Comparison of ENCODE assay signal across 11 cellular contexts in genomic region chr12:46944104-46944503, GRCh38.
DNase-seq lines count a peak whose midpoint lies in the region; ATAC-seq and TF ChIP-seq lines count a peak whose summit lies in the region.
"Had no signal": no experiment of that assay in that cellular context is flagged by ENCODE, and none has a peak within 500 bp of the region (broad histone marks: within the 10 kb centered on the region; RNA-seq: fewer than 3 reads in every experiment).

No MANE protein-coding gene starts in this region.

- H3K27me3 Mint-ChIP-seq in immature natural killer cell (ENCODE audit: low read depth in 3 of 3): peaks cover 2 to 6% (median 2%) of the 10 kb centered on the region in 3 donors

- CTCF ChIA-PET in A673 (lab: Charles Lee): interaction anchor here (1.4 kb wide), 1 partner anchor 40 kb away, joined by 8 read pairs; no protein-coding TSS in a partner anchor

- TF ChIP-seq POLR2A in spleen (IDR thresholded peaks at IDR 0.05): no peak

- TF ChIP-seq CTCF in A673 (conservative IDR thresholded peaks at IDR 0.05; ENCODE audit: low read depth, low read length) (peak; percentile 46), foreskin keratinocyte (conservative IDR thresholded peaks at IDR 0.05) (peak; percentile 63), spleen (IDR thresholded peaks at IDR 0.05 in 8 of 11, conservative IDR thresholded peaks at IDR 0.05 in 3 of 11) (no peak)

- intact Hi-C loops in A673 (cut with micrococcal nuclease; ENCODE audit: unreplicated experiment) (no loop called here), spleen (cut with DNase I; ENCODE audit: low total_unique reads) (no loop called here)

- peak; percentile 66 for ATAC-seq in foreskin keratinocyte

- H3K4me3 ChIP-seq in A673 (ENCODE audit: low read depth, low read length, poor library complexity, severe bottlenecking): no peak overlapping the region
- H3K4me3 ChIP-seq in SJSA1: no peak overlapping the region
- no peak overlapping the region for H3K4me3 ChIP-seq in spleen

- BruUV-seq in A673 (replicated peaks; lab: Mats Ljungman, UMichigan): no TSS peak

- H3K4me1 ChIP-seq in A673 (ENCODE audit: insufficient read depth, low read length, poor library complexity, severe bottlenecking) (peaks cover 44% of the 10 kb centered on the region), SJSA1 (replicated peaks) (peaks cover 61% of the 10 kb centered on the region), foreskin keratinocyte (peaks cover 28% of the 10 kb centered on the region), spleen (no peaks in the 10 kb centered on the region)

- H3K4me1 Mint-ChIP-seq in immature natural killer cell: no peaks in the 10 kb centered on the region

- no peak overlapping the region for H3K4me3 Mint-ChIP-seq in immature natural killer cell

- no peak overlapping the region for H3K27ac ChIP-seq in A673 (ENCODE audit: low read depth, low read length, poor library complexity, severe bottlenecking)
- peak overlapping the region; percentile 38 for H3K27ac ChIP-seq in SJSA1
- H3K27ac ChIP-seq in foreskin keratinocyte: no peak overlapping the region
- no peak overlapping the region for H3K27ac ChIP-seq in spleen

- H3K36me3 Mint-ChIP-seq in immature natural killer cell: no peaks in the 10 kb centered on the region

- no peaks in the 10 kb centered on the region for H3K9me3 Mint-ChIP-seq in immature natural killer cell

- no peaks in the 10 kb centered on the region for H3K36me3 ChIP-seq in A673 (ENCODE audit: insufficient read depth, low read length, poor library complexity, severe bottlenecking)
- H3K36me3 ChIP-seq in SJSA1: no peaks in the 10 kb centered on the region
- H3K36me3 ChIP-seq in spleen: no peaks in the 10 kb centered on the region

- POLR2A ChIA-PET in A673 (lab: Charles Lee; ENCODE audit: low non-redundant PET): interaction anchor here (0.7 kb wide), 1 partner anchor 176 kb away, joined by 3 read pairs; no protein-coding TSS in a partner anchor

- peak; percentile 73 for DNase-seq in A673 (ENCODE audit: low spot score)
- DNase-seq in HCEC 1CT: peak; percentile 88
- peak; percentile 98 to 99 for DNase-seq in SJSA1 (ENCODE audit: low read depth in 1 of 2, low spot score in 2 of 2)
- peak in 1 of 2 donors; percentile 74 for DNase-seq in foreskin keratinocyte
- no peak for DNase-seq in spleen
- no peak for DNase-seq in SKM-1 treated with dmso at 0.1 percent for 144 hours (lab: John Stamatoyannopoulos, UW; ENCODE audit: unreplicated experiment)
- no peak for DNase-seq in immature natural killer cell
- no peak for DNase-seq in dedifferentiated amniotic fluid mesenchymal stem cell (ENCODE audit: extremely low spot score)
- DNase-seq: DMS79; NCI-H187 treated with DMSO at 0.1 percent for 48 hours; stimulated activated naive CD4-positive, alpha-beta T cell had no signal

- 16 to 41% (median 32%) methylated on average over 2 of the region's 2 CpGs for WGBS in spleen, 5 donors

- no peak overlapping the region for H3K27ac Mint-ChIP-seq in immature natural killer cell

- H3K27me3 ChIP-seq in A673 (replicated peaks; ENCODE audit: insufficient read depth, low read depth, low read length, poor library complexity) (no peaks in the 10 kb centered on the region), SJSA1 (replicated peaks) (no peaks in the 10 kb centered on the region), foreskin keratinocyte (no peaks in the 10 kb centered on the region), spleen (replicated peaks in 1 of 7) (no peaks in the 10 kb centered on the region)

- no peaks in the 10 kb centered on the region for H3K9me3 ChIP-seq in A673 (ENCODE audit: low read depth, low read length, poor library complexity, severe bottlenecking)
- H3K9me3 ChIP-seq in SJSA1 (replicated peaks): no peaks in the 10 kb centered on the region
- H3K9me3 ChIP-seq in spleen: no peaks in the 10 kb centered on the region

Comparison
In these comparisons a context has a peak if more than half of its experiments do, and no peak if none do; other contexts are left out.
1. DNase-seq: peak in A673 (single experiment), HCEC 1CT (single experiment) and SJSA1 (2 of 2); none in spleen (single experiment), SKM-1 treated with dmso at 0.1 percent for 144 hours (single experiment), immature natural killer cell (0 of 3) and dedifferentiated amniotic fluid mesenchymal stem cell (single experiment).
2. CTCF ChIP-seq: peak in A673 (single experiment) and foreskin keratinocyte (single experiment); none in spleen (0 of 11).